In genomic region chr3:60972599-60972998, GRCh38 we compare ENCODE assay signal across 28 cellular contexts.
"Had no signal": no experiment of that assay in that cellular context is flagged by ENCODE, and none has a peak within 500 bp of the region (broad histone marks: within the 10 kb centered on the region; RNA-seq: fewer than 3 reads in every experiment).

No MANE protein-coding gene starts in this region.

- DNase-seq: stimulated activated CD4-positive, alpha-beta T cell treated with anti-CD3 and anti-CD28 coated beads, Interleukin-2, amount 100 ng/mL, for 48 hours; stimulated activated CD4-positive, alpha-beta T cell treated with anti-CD3 and anti-CD28 coated beads, Interleukin-4, amount 100 ng/mL, for 1 hour; stimulated activated CD4-positive, alpha-beta T cell treated with anti-CD3 and anti-CD28 coated beads, Interleukin-4, amount 100 ng/mL, for 24 hours; stimulated activated CD4-positive, alpha-beta T cell treated with anti-CD3 and anti-CD28 coated beads, Interleukin-4, amount 100 ng/mL, for 4 hours; stimulated activated CD8-positive, alpha-beta memory T cell treated with anti-CD3 and anti-CD28 coated beads, Interleukin-4, amount 100 ng/mL, for 48 hours; stimulated activated naive B cell treated with anti-CD40 and anti-IgM and Interleukin-4, amounts not matched to agents 10 μg/mL and 1 μg/mL and 100 μg/mL, for 72 hours; stimulated activated naive CD4-positive, alpha-beta T cell; stimulated activated naive CD4-positive, alpha-beta T cell treated with Interleukin-2 at 50 U/mL for 16 hours; stimulated activated naive CD8-positive, alpha-beta T cell treated with anti-CD3 and anti-CD28 coated beads, Interleukin-15, amount 100 ng/mL, for 72 hours; stimulated activated naive CD8-positive, alpha-beta T cell treated with anti-CD3 and anti-CD28 coated beads, Interleukin-15, Interleukin-2, amounts not matched to agents 100 U/mL and 50 U/mL, for 24 hours; stomach; substantia nigra; testis; thyroid gland; tibial artery; transverse colon; trophoblast cell; upper lobe of left lung; upper lobe of right lung; uterus had no signal

- H3K4me1 Mint-ChIP-seq: stimulated activated effector memory CD8-positive, alpha-beta T cell treated with anti-CD3 and anti-CD28 coated beads, Interleukin-12 subunit alpha, Interleukin-12 subunit beta, amount 100 ng/mL, for 72 hours; stimulated activated memory B cell treated with anti-CD40 and anti-IgM and Interleukin-4, amounts not matched to agents 10 μg/mL and 1 μg/mL and 100 μg/mL, for 72 hours; stimulated activated naive B cell treated with anti-CD40 and anti-IgM and Interleukin-4, amounts not matched to agents 10 μg/mL and 1 μg/mL and 100 μg/mL, for 72 hours; stimulated activated naive CD8-positive, alpha-beta T cell treated with anti-CD3 and anti-CD28 coated beads, Interleukin-15, amount 100 ng/mL, for 72 hours had no signal

- H3K36me3 Mint-ChIP-seq: stimulated activated effector memory CD8-positive, alpha-beta T cell treated with anti-CD3 and anti-CD28 coated beads, Interleukin-12 subunit alpha, Interleukin-12 subunit beta, amount 100 ng/mL, for 72 hours had no signal

- H3K4me3 Mint-ChIP-seq: stimulated activated effector memory CD8-positive, alpha-beta T cell treated with anti-CD3 and anti-CD28 coated beads, Interleukin-12 subunit alpha, Interleukin-12 subunit beta, amount 100 ng/mL, for 72 hours; stimulated activated memory B cell treated with anti-CD40 and anti-IgM and Interleukin-4, amounts not matched to agents 10 μg/mL and 1 μg/mL and 100 μg/mL, for 72 hours; stimulated activated naive B cell treated with anti-CD40 and anti-IgM and Interleukin-4, amounts not matched to agents 10 μg/mL and 1 μg/mL and 100 μg/mL, for 72 hours; stimulated activated naive CD8-positive, alpha-beta T cell treated with anti-CD3 and anti-CD28 coated beads, Interleukin-15, amount 100 ng/mL, for 72 hours; stimulated activated naive CD8-positive, alpha-beta T cell treated with anti-CD3 and anti-CD28 coated beads, Interleukin-15, Interleukin-2, amounts not matched to agents 100 ng/mL and 50 ng/mL, for 24 hours; type B pancreatic cell had no signal

- H3K27ac ChIP-seq: stomach, suprapubic skin, testis, thoracic aorta, thyroid gland, tibial artery, tibial nerve, transverse colon, upper lobe of left lung, upper lobe of right lung, uterus, vagina had no signal

- H3K27me3 ChIP-seq: stomach, suprapubic skin, testis, thyroid gland, tibial artery, tibial nerve, transverse colon, upper lobe of left lung, upper lobe of right lung, uterus, vagina had no signal

- ATAC-seq: stimulated activated effector memory CD8-positive, alpha-beta T cell treated with anti-CD3 and anti-CD28 coated beads, Interleukin-12 subunit alpha, Interleukin-12 subunit beta, amount 100 ng/mL, for 72 hours; stimulated activated memory B cell treated with anti-CD40 and anti-IgM and Interleukin-4, amounts not matched to agents 10 μg/mL and 1 μg/mL and 100 μg/mL, for 72 hours; stimulated activated naive B cell treated with anti-CD40 and anti-IgM and Interleukin-4, amounts not matched to agents 10 μg/mL and 1 μg/mL and 100 μg/mL, for 72 hours; stimulated activated naive CD8-positive, alpha-beta T cell treated with anti-CD3 and anti-CD28 coated beads, Interleukin-15, amount 100 ng/mL, for 72 hours; stimulated activated naive CD8-positive, alpha-beta T cell treated with anti-CD3 and anti-CD28 coated beads, Interleukin-15, Interleukin-2, amounts not matched to agents 100 U/mL and 50 U/mL, for 24 hours; upper lobe of right lung had no signal

- H3K4me3 ChIP-seq: stomach, suprapubic skin, testis, thoracic aorta, thyroid gland, tibial artery, tibial nerve, transverse colon, upper lobe of left lung, upper lobe of right lung, uterus, vagina had no signal

- H3K27ac Mint-ChIP-seq: stimulated activated effector memory CD8-positive, alpha-beta T cell treated with anti-CD3 and anti-CD28 coated beads, Interleukin-12 subunit alpha, Interleukin-12 subunit beta, amount 100 ng/mL, for 72 hours; stimulated activated memory B cell treated with anti-CD40 and anti-IgM and Interleukin-4, amounts not matched to agents 10 μg/mL and 1 μg/mL and 100 μg/mL, for 72 hours; stimulated activated naive B cell treated with anti-CD40 and anti-IgM and Interleukin-4, amounts not matched to agents 10 μg/mL and 1 μg/mL and 100 μg/mL, for 72 hours; stimulated activated naive CD8-positive, alpha-beta T cell treated with anti-CD3 and anti-CD28 coated beads, Interleukin-15, Interleukin-2, amounts not matched to agents 100 ng/mL and 50 ng/mL, for 24 hours; type B pancreatic cell had no signal

- H3K27me3 Mint-ChIP-seq: stimulated activated memory B cell treated with anti-CD40 and anti-IgM and Interleukin-4, amounts not matched to agents 10 μg/mL and 1 μg/mL and 100 μg/mL, for 72 hours; stimulated activated naive B cell treated with anti-CD40 and anti-IgM and Interleukin-4, amounts not matched to agents 10 μg/mL and 1 μg/mL and 100 μg/mL, for 72 hours; stimulated activated naive CD8-positive, alpha-beta T cell treated with anti-CD3 and anti-CD28 coated beads, Interleukin-15, amount 100 ng/mL, for 72 hours; stimulated activated naive CD8-positive, alpha-beta T cell treated with anti-CD3 and anti-CD28 coated beads, Interleukin-15, Interleukin-2, amounts not matched to agents 100 ng/mL and 50 ng/mL, for 24 hours; type B pancreatic cell had no signal

- H3K36me3 ChIP-seq: suprapubic skin, thoracic aorta, thyroid gland, tibial artery, tibial nerve, transverse colon, upper lobe of left lung, upper lobe of right lung, uterus, vagina had no signal

- H3K9me3 ChIP-seq: testis, thyroid gland, upper lobe of right lung, uterus, vagina had no signal

- H3K4me1 ChIP-seq: stomach, suprapubic skin, testis, thyroid gland, tibial artery, tibial nerve, transverse colon, upper lobe of left lung, upper lobe of right lung, uterus, vagina had no signal
